ENCODE assay signal across 15 cellular contexts in the genomic region with DNA sequence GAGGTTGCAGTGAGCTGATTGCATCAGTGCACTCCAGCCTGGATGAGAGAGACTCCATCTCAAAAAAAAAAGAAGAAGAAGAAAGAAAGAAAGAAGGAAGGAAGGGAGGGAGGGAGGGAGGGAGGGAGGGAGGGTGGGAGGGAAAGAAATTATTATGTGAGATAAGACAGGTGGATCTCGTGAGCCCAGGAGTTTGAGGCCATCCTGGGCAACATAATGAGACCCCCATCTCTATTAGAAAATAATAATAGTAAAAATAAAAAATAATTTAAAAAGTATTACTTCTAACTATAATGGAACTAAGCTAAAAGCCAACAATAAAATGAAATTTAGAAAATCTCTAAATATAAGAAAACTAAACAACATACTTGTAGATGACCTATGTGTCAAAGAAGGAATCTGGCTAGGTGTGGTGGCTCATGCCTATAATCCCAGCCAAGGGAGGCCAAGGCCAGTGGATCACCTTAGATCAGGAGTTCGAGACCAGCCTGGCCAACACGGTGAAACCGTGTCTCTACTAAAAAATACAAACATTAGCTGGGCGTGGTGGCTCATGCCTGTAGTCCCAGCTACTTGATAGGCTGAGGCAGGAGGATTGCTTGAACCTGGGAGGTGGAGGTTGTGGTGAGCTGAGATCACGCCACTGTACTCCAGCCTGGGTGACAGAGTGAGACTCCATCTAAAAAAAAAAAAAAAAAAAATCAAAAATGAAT. TPM values are rescaled to one million over a fixed set of nuclear protein-coding genes. Genes with fewer than 3 reads are reported as not detected.
"Had no signal": no experiment of that assay in that cellular context is flagged by ENCODE, and none has a peak within 500 bp of the region (broad histone marks: within the 10 kb centered on the region; RNA-seq: fewer than 3 reads in every experiment).

No MANE protein-coding gene starts in this region.

RNA-seq across cellular contexts. Expression of gene LGALS7, which starts 12.4 kb away (rescaled TPM):
- total RNA-seq: cerebellum, dermis microvascular lymphatic vessel endothelial cell, gastrocnemius medialis, glomerular endothelial cell, heart right ventricle, left colon, left lobe of liver, left ventricle myocardium inferior, lower lobe of right lung, lung microvascular endothelial cell, mononuclear cell, mucosa of gallbladder had no signal
- polyA plus RNA-seq: heart right ventricle, immature natural killer cell had no signal

RNA-seq across cellular contexts. Expression of gene CAPN12, which starts 16.7 kb away (rescaled TPM):
- total RNA-seq: dermis microvascular lymphatic vessel endothelial cell had no signal

RNA-seq across cellular contexts. Expression of gene LGALS7B, which starts 28.0 kb away (rescaled TPM):
- total RNA-seq: cerebellum, endodermal cell, gastrocnemius medialis, glomerular endothelial cell, kidney, left colon, left lobe of liver, left ventricle myocardium inferior, lower lobe of right lung, lung microvascular endothelial cell, mononuclear cell had no signal
- polyA plus RNA-seq: immature natural killer cell had no signal

RNA-seq across cellular contexts. Expression of gene LGALS4, which starts 51.8 kb away (rescaled TPM):
- total RNA-seq: dermis microvascular lymphatic vessel endothelial cell, lung microvascular endothelial cell had no signal
- polyA plus RNA-seq: immature natural killer cell had no signal
